ENCODE assay signal across 1 cellular context in the genomic region with DNA sequence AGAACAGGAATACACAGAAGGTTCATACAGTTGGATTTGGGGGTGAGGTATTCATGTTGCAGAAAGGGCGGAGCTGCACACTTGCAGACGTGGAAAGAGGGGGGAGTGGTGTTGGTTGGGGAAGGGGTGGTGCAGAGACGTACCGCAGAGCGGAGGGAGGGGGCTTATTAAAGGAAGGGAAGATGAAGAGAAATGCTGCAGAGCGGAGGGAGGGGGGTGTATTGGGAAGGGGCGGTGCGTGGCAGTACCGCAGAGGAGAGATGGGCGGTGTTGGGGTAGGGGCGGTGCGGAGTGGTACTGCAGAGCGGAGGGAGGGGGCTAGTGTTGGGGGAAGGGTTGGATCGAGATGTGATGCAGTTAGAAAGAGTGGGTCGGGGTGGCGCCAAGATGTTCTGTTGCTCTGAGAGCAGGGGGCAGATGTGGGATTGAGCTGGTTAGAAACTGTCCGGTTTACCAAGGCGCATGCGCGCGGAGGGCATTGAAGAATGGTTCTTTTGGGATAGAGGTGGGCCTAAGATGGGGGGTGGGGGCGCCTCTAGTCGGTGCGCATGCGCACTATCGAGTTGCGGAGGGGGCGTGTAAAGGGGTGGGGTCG.
TF ChIP-seq lines count a peak whose summit lies in the region.

No MANE protein-coding gene starts in this region.

TF ChIP-seq in neural cell, 6 proteins besides CTCF, POLR2A, EP300 and RAD21:
- TF ChIP-seq, protein P1, sequence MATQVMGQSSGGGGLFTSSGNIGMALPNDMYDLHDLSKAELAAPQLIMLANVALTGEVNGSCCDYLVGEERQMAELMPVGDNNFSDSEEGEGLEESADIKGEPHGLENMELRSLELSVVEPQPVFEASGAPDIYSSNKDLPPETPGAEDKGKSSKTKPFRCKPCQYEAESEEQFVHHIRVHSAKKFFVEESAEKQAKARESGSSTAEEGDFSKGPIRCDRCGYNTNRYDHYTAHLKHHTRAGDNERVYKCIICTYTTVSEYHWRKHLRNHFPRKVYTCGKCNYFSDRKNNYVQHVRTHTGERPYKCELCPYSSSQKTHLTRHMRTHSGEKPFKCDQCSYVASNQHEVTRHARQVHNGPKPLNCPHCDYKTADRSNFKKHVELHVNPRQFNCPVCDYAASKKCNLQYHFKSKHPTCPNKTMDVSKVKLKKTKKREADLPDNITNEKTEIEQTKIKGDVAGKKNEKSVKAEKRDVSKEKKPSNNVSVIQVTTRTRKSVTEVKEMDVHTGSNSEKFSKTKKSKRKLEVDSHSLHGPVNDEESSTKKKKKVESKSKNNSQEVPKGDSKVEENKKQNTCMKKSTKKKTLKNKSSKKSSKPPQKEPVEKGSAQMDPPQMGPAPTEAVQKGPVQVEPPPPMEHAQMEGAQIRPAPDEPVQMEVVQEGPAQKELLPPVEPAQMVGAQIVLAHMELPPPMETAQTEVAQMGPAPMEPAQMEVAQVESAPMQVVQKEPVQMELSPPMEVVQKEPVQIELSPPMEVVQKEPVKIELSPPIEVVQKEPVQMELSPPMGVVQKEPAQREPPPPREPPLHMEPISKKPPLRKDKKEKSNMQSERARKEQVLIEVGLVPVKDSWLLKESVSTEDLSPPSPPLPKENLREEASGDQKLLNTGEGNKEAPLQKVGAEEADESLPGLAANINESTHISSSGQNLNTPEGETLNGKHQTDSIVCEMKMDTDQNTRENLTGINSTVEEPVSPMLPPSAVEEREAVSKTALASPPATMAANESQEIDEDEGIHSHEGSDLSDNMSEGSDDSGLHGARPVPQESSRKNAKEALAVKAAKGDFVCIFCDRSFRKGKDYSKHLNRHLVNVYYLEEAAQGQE (IDR thresholded peaks at IDR 0.05; ENCODE audit: borderline replicate concordance): no peak
- no peak for TF ChIP-seq MXI1 (conservative IDR thresholded peaks at IDR 0.05; ENCODE audit: poor library complexity, severe bottlenecking)
- no peak for TF ChIP-seq EZH2 (IDR thresholded peaks at IDR 0.05; ENCODE audit: borderline replicate concordance, insufficient read depth, low read length, poor library complexity, severe bottlenecking)
- TF ChIP-seq POLR2AphosphoS5 (IDR thresholded peaks at IDR 0.05): no peak
- TF ChIP-seq SMC3 (conservative IDR thresholded peaks at IDR 0.05; ENCODE audit: poor library complexity): no peak
- no peak for TF ChIP-seq TAF1 (IDR thresholded peaks at IDR 0.05; ENCODE audit: low read depth)
